8 cellular contexts compared by ENCODE assay signal in genomic region chr15:43852607-43853006, GRCh38. TPM values are rescaled to one million over a fixed set of nuclear protein-coding genes. Genes with fewer than 3 reads are reported as not detected.
"Had no signal": no experiment of that assay in that cellular context is flagged by ENCODE, and none has a peak within 500 bp of the region (broad histone marks: within the 10 kb centered on the region; RNA-seq: fewer than 3 reads in every experiment).

No MANE protein-coding gene starts in this region.

- ATAC-seq: GM12878 had no signal

- DNase-seq: GDM1, GF-D8 had no signal

- H3K4me3 ChIP-seq: GM12878 had no signal

- FAIRE-seq: G401.6, GM12878, GM12892, GM18507, GM19239 had no signal

RNA-seq across cellular contexts. Expression of gene SERINC4, which starts 52.6 kb away (rescaled TPM):
- total RNA-seq: G401 had no signal
